ENCODE assay signal across 11 cellular contexts in the genomic region with DNA sequence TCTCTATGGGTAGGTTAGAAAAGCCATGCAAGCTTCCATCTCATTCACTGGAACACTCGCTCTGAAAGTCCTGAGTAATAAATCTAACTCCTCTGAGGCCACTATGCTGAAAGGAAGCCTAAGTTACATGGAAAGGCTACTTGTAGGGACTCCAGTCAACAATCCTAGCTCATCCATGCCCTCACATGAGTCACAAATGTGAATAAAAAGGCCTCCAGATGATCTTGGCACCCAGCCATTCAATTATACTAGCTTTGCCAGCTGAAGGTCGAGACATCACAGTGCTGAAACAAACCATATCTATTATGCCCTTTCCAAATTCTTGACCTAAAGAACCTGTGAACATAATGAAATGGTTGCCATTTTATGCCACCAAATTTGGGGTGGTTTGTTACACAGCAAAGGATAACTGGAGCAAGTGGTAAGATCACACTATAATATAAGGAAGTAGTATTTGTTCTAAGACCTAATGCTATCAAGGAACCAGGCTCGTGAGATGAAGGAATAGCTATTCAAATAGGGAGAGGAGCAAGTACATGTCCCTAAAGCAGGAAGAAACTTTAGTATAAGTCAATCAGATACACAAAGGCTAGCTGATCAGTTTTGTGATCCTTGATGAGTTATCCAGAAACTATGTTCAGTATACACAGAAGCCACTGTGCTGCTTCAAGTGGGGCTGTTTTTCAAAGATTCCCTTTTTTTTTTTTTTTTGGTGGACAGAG.
DNase-seq lines count a peak whose midpoint lies in the region; ATAC-seq and TF ChIP-seq lines count a peak whose summit lies in the region.
"Had no signal": no experiment of that assay in that cellular context is flagged by ENCODE, and none has a peak within 500 bp of the region (broad histone marks: within the 10 kb centered on the region; RNA-seq: fewer than 3 reads in every experiment).

No MANE protein-coding gene starts in this region.

- intact Hi-C loops in activated naive CD4-positive, alpha-beta T cell treated with anti-CD3 and anti-CD28 coated beads for 36 hours (cut with micrococcal nuclease) = loop anchor here (2.0 to 10.0 kb wide), 3 partner anchors 49 to 539 kb away; no protein-coding TSS in a partner anchor
- intact Hi-C loops in PC-9 (cut with micrococcal nuclease; ENCODE audit: unreplicated experiment) = no loop called here

- H3K9me2 ChIP-seq in PC-9 (ENCODE audit: insufficient read depth) = no peaks in the 10 kb centered on the region

- no peak for TF ChIP-seq CTCF in PC-9 (conservative IDR thresholded peaks at IDR 0.05)

- no peak overlapping the region for H3K4me3 ChIP-seq in PC-9

- H3K9me3 ChIP-seq in PC-9 (ENCODE audit: insufficient read depth, low read depth) = peaks cover 6% of the 10 kb centered on the region; the same call in 1 of the 2 replicates

- H3K4me2 ChIP-seq in PC-9 = no peak overlapping the region

- H3K4me3 Mint-ChIP-seq in activated naive CD4-positive, alpha-beta T cell treated with anti-CD3 and anti-CD28 coated beads for 36 hours = no peak overlapping the region
- peak overlapping the region; percentile 45 to 65 for H3K4me3 Mint-ChIP-seq in stimulated activated naive CD8-positive, alpha-beta T cell treated with anti-CD3 and anti-CD28 coated beads, Interleukin-15, amount 100 ng/mL, for 72 hours
- H3K4me3 Mint-ChIP-seq: memory B cell had no signal

- H3K27me3 Mint-ChIP-seq in activated naive CD4-positive, alpha-beta T cell treated with anti-CD3 and anti-CD28 coated beads for 36 hours (ENCODE audit: low read depth) = no peaks in the 10 kb centered on the region
- H3K27me3 Mint-ChIP-seq in stimulated activated naive CD8-positive, alpha-beta T cell treated with anti-CD3 and anti-CD28 coated beads, Interleukin-15, amount 100 ng/mL, for 72 hours = no peaks in the 10 kb centered on the region
- H3K27me3 Mint-ChIP-seq: memory B cell had no signal

- BruUV-seq in PC-9 (replicated peaks; lab: Mats Ljungman, UMichigan) = no TSS peak

- peak overlapping the region; percentile 89 for H3K27ac Mint-ChIP-seq in activated naive CD4-positive, alpha-beta T cell treated with anti-CD3 and anti-CD28 coated beads for 36 hours
- H3K27ac Mint-ChIP-seq in stimulated activated naive CD8-positive, alpha-beta T cell treated with anti-CD3 and anti-CD28 coated beads, Interleukin-15, amount 100 ng/mL, for 72 hours = peak overlapping the region; percentile 59 to 93

- H3K27me3 ChIP-seq in PC-9 (ENCODE audit: insufficient read depth, low read depth) = no peaks in the 10 kb centered on the region

- ATAC-seq in stimulated activated naive CD8-positive, alpha-beta T cell treated with anti-CD3 and anti-CD28 coated beads, Interleukin-15, amount 100 ng/mL, for 72 hours = no peak
- ATAC-seq in GM21737 (IDR thresholded peaks at IDR 0.05; ENCODE audit: unreplicated experiment) = no peak

- no peak for DNase-seq in activated naive CD4-positive, alpha-beta T cell treated with anti-CD3 and anti-CD28 coated beads for 36 hours
- no peak for DNase-seq in activated naive CD4-positive, alpha-beta T cell treated with Interleukin-2 at 50 U/mL for 16 hours
- peak; percentile 20 to 50 for DNase-seq in PC-9
- peak; percentile 52 for DNase-seq in epithelial cell of prostate (ENCODE audit: low read depth, low spot score)
- DNase-seq in stimulated activated naive CD8-positive, alpha-beta T cell treated with anti-CD3 and anti-CD28 coated beads, Interleukin-15, amount 100 ng/mL, for 72 hours = no peak
- no peak for DNase-seq in activated effector memory CD4-positive, alpha-beta T cell treated with anti-CD3 and anti-CD28 coated beads, Interleukin-2, amount 50 U/mL, for 16 hours
- DNase-seq in AG20443 (ENCODE audit: low spot score) = no peak
- DNase-seq: DND-41, NCI-H1694 treated with DMSO at 0.1 percent for 48 hours had no signal

- no peaks in the 10 kb centered on the region for H3K36me3 ChIP-seq in PC-9 (ENCODE audit: low read depth)

- peaks cover 37% of the 10 kb centered on the region for H4K20me1 ChIP-seq in PC-9 (ENCODE audit: insufficient read depth)

- CTCF ChIA-PET in activated naive CD4-positive, alpha-beta T cell treated with anti-CD3 and anti-CD28 coated beads for 36 hours (lab: Charles Lee) = interaction anchor here (0.6 to 1.7 kb wide), 5 partner anchors 28 to 582 kb away, joined by 3 to 4 read pairs (median 3); no protein-coding TSS in a partner anchor
- CTCF ChIA-PET in PC-9 (lab: Charles Lee) = interaction anchor here (0.6 to 1.3 kb wide), 2 partner anchors 24 to 574 kb away, joined by 3 to 11 read pairs; no protein-coding TSS in a partner anchor

- peaks cover 15% of the 10 kb centered on the region for H3K4me1 ChIP-seq in PC-9 (replicated peaks; ENCODE audit: insufficient read depth)

- no peaks in the 10 kb centered on the region for H3K9me3 Mint-ChIP-seq in activated naive CD4-positive, alpha-beta T cell treated with anti-CD3 and anti-CD28 coated beads for 36 hours
- H3K9me3 Mint-ChIP-seq in stimulated activated naive CD8-positive, alpha-beta T cell treated with anti-CD3 and anti-CD28 coated beads, Interleukin-15, amount 100 ng/mL, for 72 hours = no peaks in the 10 kb centered on the region
- H3K9me3 Mint-ChIP-seq: memory B cell had no signal

- POLR2A ChIA-PET in PC-9 (lab: Charles Lee; ENCODE audit: unreplicated experiment) = no interaction called here

- peaks cover 97% of the 10 kb centered on the region for H3K79me2 ChIP-seq in PC-9 (ENCODE audit: low read depth)

- H3K27ac ChIP-seq in PC-9 (peak overlapping the region; percentile 28; the same call in 1 of the 2 replicates), epithelial cell of prostate (peak overlapping the region; percentile 51)

- no peak overlapping the region for H2AFZ ChIP-seq in PC-9

- H3K36me3 Mint-ChIP-seq in activated naive CD4-positive, alpha-beta T cell treated with anti-CD3 and anti-CD28 coated beads for 36 hours (ENCODE audit: low read depth) = no peaks in the 10 kb centered on the region
- H3K36me3 Mint-ChIP-seq: memory B cell had no signal

- H3K4me1 Mint-ChIP-seq in activated naive CD4-positive, alpha-beta T cell treated with anti-CD3 and anti-CD28 coated beads for 36 hours (ENCODE audit: low read depth) = peaks cover 76% of the 10 kb centered on the region
- H3K4me1 Mint-ChIP-seq in stimulated activated naive CD8-positive, alpha-beta T cell treated with anti-CD3 and anti-CD28 coated beads, Interleukin-15, amount 100 ng/mL, for 72 hours = peaks cover 86% of the 10 kb centered on the region

- peaks cover 13% of the 10 kb centered on the region for H3F3A ChIP-seq in PC-9 (ENCODE audit: insufficient read depth, low read depth)

Comparison
In these comparisons a context has a peak if more than half of its experiments do, and no peak if none do; other contexts are left out.
1. DNase-seq: peak in PC-9 (2 of 2) and epithelial cell of prostate (single experiment); none in activated naive CD4-positive, alpha-beta T cell treated with anti-CD3 and anti-CD28 coated beads for 36 hours (single experiment), activated naive CD4-positive, alpha-beta T cell treated with Interleukin-2 at 50 U/mL for 16 hours (single experiment), stimulated activated naive CD8-positive, alpha-beta T cell treated with anti-CD3 and anti-CD28 coated beads, Interleukin-15, amount 100 ng/mL, for 72 hours (0 of 2), activated effector memory CD4-positive, alpha-beta T cell treated with anti-CD3 and anti-CD28 coated beads, Interleukin-2, amount 50 U/mL, for 16 hours (single experiment) and AG20443 (single experiment).